ENCODE assay signal across 16 cellular contexts in the genomic region with DNA sequence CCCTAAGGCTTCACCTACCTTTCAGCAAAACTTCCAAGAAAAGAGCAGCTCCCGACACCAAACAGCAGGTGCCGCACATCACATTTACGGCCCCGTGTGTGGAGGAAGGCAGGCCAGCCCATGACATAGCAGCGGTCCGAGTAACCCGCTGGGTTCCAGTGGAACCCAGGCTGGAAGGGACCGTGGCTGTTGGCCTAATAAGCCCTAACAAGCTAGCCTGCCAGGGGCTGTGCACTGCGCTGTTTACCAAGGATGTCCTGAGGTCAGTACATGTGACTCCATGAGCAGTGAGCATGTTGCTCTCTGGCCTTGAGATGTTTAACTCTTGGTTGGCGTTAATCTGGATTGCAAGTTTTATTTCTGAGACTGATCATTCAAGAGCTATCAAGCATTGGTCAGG.
DNase-seq lines count a peak whose midpoint lies in the region; TF ChIP-seq lines count a peak whose summit lies in the region.
"Had no signal": no experiment of that assay in that cellular context is flagged by ENCODE, and none has a peak within 500 bp of the region (broad histone marks: within the 10 kb centered on the region; RNA-seq: fewer than 3 reads in every experiment).

No MANE protein-coding gene starts in this region.

- no peak overlapping the region for H2BK5ac ChIP-seq in trophoblast cell (ENCODE audit: low read depth, low read length, poor library complexity)

- no peaks in the 10 kb centered on the region for H3K36me3 Mint-ChIP-seq in endodermal cell (ENCODE audit: low read depth)

- H3K9me3 ChIP-seq in endodermal cell (ENCODE audit: control insufficient read depth, low read length) (no peaks in the 10 kb centered on the region), trophoblast cell (ENCODE audit: insufficient read depth, low read depth, low read length) (peaks cover 5% of the 10 kb centered on the region), Peyer's patch (no peaks in the 10 kb centered on the region)
- H3K9me3 ChIP-seq: A549, Caco-2 had no signal

- H3K4me3 Mint-ChIP-seq in endodermal cell = no peak overlapping the region
- H3K4me3 Mint-ChIP-seq: CD4-positive, alpha-beta T cell; GM23338 had no signal

- no peak overlapping the region for H3K4ac ChIP-seq in trophoblast cell (ENCODE audit: low read depth, low read length)

- no peak overlapping the region for H3K4me2 ChIP-seq in trophoblast cell (ENCODE audit: low read length)
- H3K4me2 ChIP-seq: A549, GM23338 had no signal

- H4K12ac ChIP-seq in trophoblast cell (ENCODE audit: low read depth, low read length) = no peak overlapping the region

- WGBS in endodermal cell (ENCODE audit: insufficient coverage in 1 of 2, insufficient read length in 1 of 2), 2 experiments = 92 to 95% methylated on average over 9 to 10 of the region's 10 CpGs
- WGBS in trophoblast cell (ENCODE audit: extremely low coverage, insufficient coverage, insufficient read length) = no CpG with 5 or more reads among the region's 10 CpGs

- H2AFZ ChIP-seq in trophoblast cell (ENCODE audit: insufficient read depth, low read length, poor library complexity) = peak overlapping the region; percentile 52
- H2AFZ ChIP-seq: GM23338 had no signal

- H3K14ac ChIP-seq in trophoblast cell (ENCODE audit: low read length) = no peak overlapping the region

- H3K9ac ChIP-seq in endodermal cell (ENCODE audit: extremely low read depth, low read length, poor library complexity, severe bottlenecking) (no peak overlapping the region), trophoblast cell (ENCODE audit: low read length) (no peak overlapping the region)

- peaks cover 4% of the 10 kb centered on the region for H3K27me3 Mint-ChIP-seq in endodermal cell (ENCODE audit: insufficient read depth)

- H3K4me3 ChIP-seq in endodermal cell (ENCODE audit: low read length) (no peak overlapping the region), trophoblast cell (ENCODE audit: low read depth, low read length) (no peak overlapping the region), Peyer's patch (no peak overlapping the region)
- H3K4me3 ChIP-seq: A549, GM23338 had no signal

- no peak overlapping the region for H3K23ac ChIP-seq in trophoblast cell (ENCODE audit: low read length)

- H3K79me1 ChIP-seq in trophoblast cell (ENCODE audit: low read length) = no peaks in the 10 kb centered on the region

- H3K9me3 Mint-ChIP-seq in endodermal cell = no peaks in the 10 kb centered on the region
- H3K9me3 Mint-ChIP-seq: CD4-positive, alpha-beta T cell; GM23338 had no signal

- no peak overlapping the region for H2BK12ac ChIP-seq in trophoblast cell (ENCODE audit: low read length)

- no peaks in the 10 kb centered on the region for H3K36me3 ChIP-seq in endodermal cell (ENCODE audit: control insufficient read depth, insufficient read depth, low read length)
- H3K36me3 ChIP-seq in trophoblast cell (ENCODE audit: control insufficient read depth in 1 of 2, insufficient read depth in 2 of 2, low read length in 2 of 2) = no peaks in the 10 kb centered on the region
- no peaks in the 10 kb centered on the region for H3K36me3 ChIP-seq in Peyer's patch

- DNase-seq in activated CD8-positive, alpha-beta memory T cell treated with anti-CD3 and anti-CD28 coated beads for 24 hours = peak; percentile 21
- DNase-seq in activated CD8-positive, alpha-beta memory T cell treated with anti-CD3 and anti-CD28 coated beads, Interleukin-2, amount 50 U/mL, for 48 hours = no peak
- DNase-seq in endodermal cell (peak; percentile 40), trophoblast cell (no peak), cerebellum (ENCODE audit: low spot score) (no peak), Peyer's patch (no peak), germinal center (ENCODE audit: low spot score) (no peak)
- DNase-seq: AML-193; Caco-2; CD4-positive, alpha-beta T cell; HCEC 1CT had no signal

- no peaks in the 10 kb centered on the region for H3K79me2 ChIP-seq in trophoblast cell (ENCODE audit: control insufficient read depth, insufficient read depth, low read length, poor library complexity)

- peaks cover 4% of the 10 kb centered on the region for H3K4me1 Mint-ChIP-seq in endodermal cell

- H3K27ac ChIP-seq in endodermal cell (ENCODE audit: low read depth, low read length) = no peak overlapping the region
- no peak overlapping the region for H3K27ac ChIP-seq in trophoblast cell (ENCODE audit: low read depth, low read length)
- no peak overlapping the region for H3K27ac ChIP-seq in Peyer's patch
- H3K27ac ChIP-seq: 22Rv1, A549, C4-2B, HL-60 had no signal

- no peak overlapping the region for H4K8ac ChIP-seq in trophoblast cell (ENCODE audit: low read depth, low read length)

- peaks cover 7% of the 10 kb centered on the region for H3K4me1 ChIP-seq in endodermal cell (ENCODE audit: control insufficient read depth, insufficient read depth, low read length)
- peaks cover 4 to 10% of the 10 kb centered on the region in 2 experiments for H3K4me1 ChIP-seq in trophoblast cell (ENCODE audit: control insufficient read depth in 1 of 2, insufficient read depth in 2 of 2, low read length in 2 of 2)
- H3K4me1 ChIP-seq in Peyer's patch = no peaks in the 10 kb centered on the region
- H3K4me1 ChIP-seq: A549 had no signal

- H3K18ac ChIP-seq in trophoblast cell (ENCODE audit: low read length) = no peak overlapping the region

- H3K27me3 ChIP-seq in endodermal cell (ENCODE audit: control insufficient read depth, insufficient read depth, low read length, poor library complexity, severe bottlenecking) (no peaks in the 10 kb centered on the region), trophoblast cell (ENCODE audit: insufficient read depth, low read length) (no peaks in the 10 kb centered on the region), Peyer's patch (no peaks in the 10 kb centered on the region)

- TF ChIP-seq CTCF in endodermal cell (conservative IDR thresholded peaks at IDR 0.05) (no peak), Peyer's patch (IDR thresholded peaks at IDR 0.05) (no peak)

- H4K91ac ChIP-seq in trophoblast cell (ENCODE audit: low read depth, low read length) = no peak overlapping the region

- H2AK5ac ChIP-seq in trophoblast cell (ENCODE audit: low read length) = no peak overlapping the region

- H3K27ac Mint-ChIP-seq in endodermal cell = no peak overlapping the region
- H3K27ac Mint-ChIP-seq: CD4-positive, alpha-beta T cell; GM23338 had no signal

- no peak for TF ChIP-seq POLR2A in Peyer's patch (IDR thresholded peaks at IDR 0.05)

- no peak overlapping the region for H2BK120ac ChIP-seq in trophoblast cell (ENCODE audit: insufficient read depth, low read length, poor library complexity)

Comparison
In these comparisons a context has a peak if more than half of its experiments do, and no peak if none do; other contexts are left out.
1. DNase-seq: peak in activated CD8-positive, alpha-beta memory T cell treated with anti-CD3 and anti-CD28 coated beads for 24 hours (single experiment) and endodermal cell (single experiment); none in activated CD8-positive, alpha-beta memory T cell treated with anti-CD3 and anti-CD28 coated beads, Interleukin-2, amount 50 U/mL, for 48 hours (single experiment), trophoblast cell (0 of 2), cerebellum (single experiment), Peyer's patch (0 of 3) and germinal center (single experiment).